In the genomic region with DNA sequence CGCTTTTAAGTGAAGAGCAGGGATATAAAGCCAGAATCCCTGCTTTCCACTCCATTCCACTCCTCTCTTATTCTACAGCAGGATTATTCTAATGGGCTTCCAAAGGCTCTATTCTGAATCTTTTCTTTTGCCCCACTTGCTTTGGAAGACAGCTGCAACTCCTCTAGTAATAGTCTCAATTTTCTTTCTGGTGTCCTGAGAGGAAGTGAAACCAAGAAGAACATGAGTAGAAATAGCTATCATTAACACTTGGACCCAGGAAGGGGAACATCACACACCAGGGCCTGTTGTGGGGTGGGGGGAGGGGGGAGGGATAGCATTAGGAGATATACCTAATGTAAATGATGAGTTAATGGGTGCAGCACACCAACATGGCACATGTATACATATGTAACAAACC, we compare ENCODE assay signal across 8 cellular contexts.
DNase-seq lines count a peak whose midpoint lies in the region; ATAC-seq, FAIRE-seq and TF ChIP-seq lines count a peak whose summit lies in the region.
"Not testable (repeated sequence)": the region's sequence is repeated elsewhere in the genome, so short reads cannot be mapped to it uniquely, and the experiment has no call there.

No MANE protein-coding gene starts in this region.

- H2AFZ ChIP-seq in OCI-LY3 (ENCODE audit: low read depth, low read length); GM12878 (ENCODE audit: control insufficient read depth, low read depth, low read length): not testable (repeated sequence)

- H3K9ac ChIP-seq in OCI-LY3 (ENCODE audit: low read length); GM12878 (ENCODE audit: control insufficient read depth, insufficient read depth, low read length): not testable (repeated sequence)

- FAIRE-seq in GM12891 (lab: Jason Lieb, UNC); GM12878 (lab: Jason Lieb, UNC): not testable (repeated sequence)

- not testable (repeated sequence) for H3K36me3 ChIP-seq in OCI-LY3 (replicated peaks; ENCODE audit: low read depth, low read length); GM12878 (ENCODE audit: control insufficient read depth in 2 of 2, insufficient read depth in 2 of 2, low read length in 1 of 2)

- intact Hi-C loops in GM12878 (cut with micrococcal nuclease; ENCODE audit: unreplicated experiment): not testable (repeated sequence)

- POLR2A ChIA-PET in GM12878 (lab: Charles Lee): not testable (repeated sequence)

- not testable (repeated sequence) for H3K79me2 ChIP-seq in OCI-LY3 (ENCODE audit: low read length); GM12878 (ENCODE audit: control insufficient read depth, insufficient read depth, low read length)

- not testable (repeated sequence) for TF ChIP-seq CTCF in OCI-LY3 (IDR thresholded peaks at IDR 0.05; ENCODE audit: low read depth, low read length); GM12878 (IDR thresholded peaks at IDR 0.05 in 2 of 3, conservative IDR thresholded peaks at IDR 0.05 in 1 of 3; ENCODE audit: control insufficient read depth in 2 of 3, extremely low read depth in 1 of 3, insufficient read depth in 1 of 3, low read depth in 3 of 3, low read length in 3 of 3)

- peaks cover 31% of the 10 kb centered on the region for H3K4me1 ChIP-seq in OCI-LY3 (ENCODE audit: low read length)
- H3K4me1 ChIP-seq in GM12878 (ENCODE audit: control insufficient read depth, insufficient read depth, low read length): not testable (repeated sequence)

- H3K9me3 ChIP-seq in OCI-LY3 (ENCODE audit: insufficient read depth, low read length); GM12878 (replicated peaks; ENCODE audit: control insufficient read depth, insufficient read depth, low read length): not testable (repeated sequence)

- in situ Hi-C loops in GM12878 (cut with MboI): not testable (repeated sequence)

- TF ChIP-seq EP300 in GM12878 (IDR thresholded peaks at IDR 0.05; ENCODE audit: borderline replicate concordance in 1 of 2, control insufficient read depth in 1 of 2, low read depth in 2 of 2, low read length in 2 of 2): not testable (repeated sequence)

- CTCF ChIA-PET in GM12878 (lab: Yijun Ruan, JAX): not testable (repeated sequence)

- peak overlapping the region; percentile 13; the same call in 1 of the 2 replicates for H3K4me3 ChIP-seq in OCI-LY3 (ENCODE audit: low read length)
- H3K4me3 ChIP-seq in GM12878: not testable (repeated sequence)

- peak overlapping the region; percentile 60 for H3K4me2 ChIP-seq in OCI-LY3 (ENCODE audit: low read length)
- not testable (repeated sequence) for H3K4me2 ChIP-seq in GM12878 (ENCODE audit: control insufficient read depth, insufficient read depth)

- 88% methylated on average over 1 of the region's 1 CpG for WGBS in GM12878 (ENCODE audit: insufficient coverage, insufficient replicate concordance, low lambda C conversion rate, missing lambda C conversion rate)

- not testable (repeated sequence) for BruUV-seq in GM12878 (replicated peaks; lab: Mats Ljungman, UMichigan)

- not testable (repeated sequence) for TF ChIP-seq POLR2A in GM12891 (IDR thresholded peaks at IDR 0.05; ENCODE audit: low read depth, low read length); GM12878 (IDR thresholded peaks at IDR 0.05; ENCODE audit: low read depth, low read length)

- SMC1A ChIA-PET in GM12878 (lab: Charles Lee; ENCODE audit: uncharacterized antibody, unreplicated experiment): not testable (repeated sequence)

- H3K27ac ChIP-seq in OCI-LY3 (ENCODE audit: low read length): peak overlapping the region; percentile 40; the same call in 1 of the 2 replicates
- not testable (repeated sequence) for H3K27ac ChIP-seq in GM12878 (ENCODE audit: control insufficient read depth, insufficient read depth)

- RAD21 ChIA-PET in GM12878 (lab: Charles Lee; ENCODE audit: unreplicated experiment): not testable (repeated sequence)

- H3K27me3 ChIP-seq in OCI-LY3 (ENCODE audit: low read depth, low read length); GM12878 (replicated peaks in 1 of 2; ENCODE audit: control insufficient read depth in 2 of 2, insufficient read depth in 2 of 2, low read length in 1 of 2): not testable (repeated sequence)

- ATAC-seq in HG02610 (IDR thresholded peaks at IDR 0.05; ENCODE audit: unreplicated experiment): peak; percentile 67
- ATAC-seq in GM12878: not testable (repeated sequence)

- not testable (repeated sequence) for TF ChIP-seq RAD21 in GM12878 (IDR thresholded peaks at IDR 0.05; ENCODE audit: insufficient read depth, low read depth, low read length)

- DNase-seq in GM12891 (ENCODE audit: insufficient read length, low spot score); GM12878 (ENCODE audit: low read depth, low spot score): not testable (repeated sequence)
- DNase-seq in MV-4-11 (lab: John Stamatoyannopoulos, UW) (peak; percentile 53), NCI-H82 (lab: John Stamatoyannopoulos, UW) (peak; percentile 29), NOMO-1 treated with dmso at 0.1 percent for 144 hours (lab: John Stamatoyannopoulos, UW; ENCODE audit: unreplicated experiment) (peak; percentile 5), SIG-M5 treated with dmso at 0.1 percent for 504 hours (lab: John Stamatoyannopoulos, UW; ENCODE audit: unreplicated experiment) (peak; percentile 80)

- not testable (repeated sequence) for H4K20me1 ChIP-seq in OCI-LY3 (ENCODE audit: insufficient read depth, low read length); GM12878 (ENCODE audit: control insufficient read depth, insufficient read depth)

TF ChIP-seq in GM12891, 5 proteins besides CTCF, POLR2A, EP300 and RAD21:
- TF ChIP-seq SPI1 (IDR thresholded peaks at IDR 0.05; ENCODE audit: low read depth, low read length): peak; percentile 86

TF ChIP-seq in GM12878, 131 proteins besides CTCF, POLR2A, EP300 and RAD21:
- TF ChIP-seq SPI1 (IDR thresholded peaks at IDR 0.05; ENCODE audit: borderline replicate concordance, insufficient read depth, low read depth, low read length): peak; percentile 62; the same call in 1 of the 2 replicates
